8 cellular contexts compared by ENCODE assay signal in the genomic region with DNA sequence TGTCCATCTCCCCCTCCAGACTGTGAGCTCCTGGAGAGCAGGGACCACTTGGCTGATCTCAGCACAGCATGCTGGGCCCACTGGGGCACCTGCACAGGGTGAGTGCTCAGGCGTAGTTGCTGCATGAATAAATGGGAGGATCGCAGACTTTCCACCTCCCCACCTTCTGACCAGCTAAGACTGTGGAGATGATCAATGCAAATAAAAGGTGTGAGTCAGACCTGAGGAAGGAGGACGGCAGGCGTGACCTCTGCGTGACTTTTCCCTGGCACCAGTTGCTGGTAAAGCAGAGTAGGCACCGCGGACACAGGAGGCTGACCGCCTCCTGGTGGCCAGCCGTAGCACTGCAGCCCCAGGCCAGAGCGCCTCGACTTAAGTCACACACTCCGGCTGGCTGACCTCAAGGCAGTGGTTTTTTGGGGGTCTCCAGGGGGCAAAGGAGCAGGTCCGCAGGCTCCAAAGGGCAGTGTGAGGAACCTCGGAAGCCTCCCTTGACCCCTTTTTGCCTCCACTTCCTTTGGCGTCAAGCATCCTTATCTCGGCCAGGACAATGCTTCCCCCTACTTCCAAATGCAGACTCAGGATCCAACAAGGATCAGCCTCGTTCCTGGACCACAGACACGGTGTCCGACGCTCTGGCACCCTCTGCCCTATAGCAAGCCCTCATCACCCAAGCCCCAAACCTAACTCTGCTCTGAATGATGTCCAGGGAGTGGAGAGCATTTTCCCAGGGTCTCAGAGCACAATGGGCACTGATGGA. TPM values are rescaled to one million over a fixed set of nuclear protein-coding genes. Genes with fewer than 3 reads are reported as not detected.
DNase-seq lines count a peak whose midpoint lies in the region; TF ChIP-seq lines count a peak whose summit lies in the region.

No MANE protein-coding gene starts in this region.

- peak; percentile 85 for DNase-seq in AG08395 (ENCODE audit: low spot score)
- DNase-seq in GM19240 (ENCODE audit: insufficient read length, low spot score): peak; percentile 44
- peak; percentile 22 for DNase-seq in NCI-H1105 (lab: John Stamatoyannopoulos, UW)
- peak; percentile 82 for DNase-seq in activated CD4-positive, CD25-positive, alpha-beta regulatory T cell treated with anti-CD3 and anti-CD28 coated beads, Interleukin-2, amount 50 U/mL, for 72 hours
- DNase-seq in chondrocyte (ENCODE audit: low spot score): peak; percentile 83
- peak; percentile 30 to 89 for DNase-seq in lower leg skin (ENCODE audit: low spot score in 2 of 2)
- DNase-seq in stimulated activated CD8-positive, alpha-beta memory T cell treated with anti-CD3 and anti-CD28 coated beads, Interleukin-12 subunit alpha, Interleukin-12 subunit beta, amount 100 ng/mL, for 4 hours (ENCODE audit: low read depth): peak; percentile 37
- no peak for DNase-seq in NCI-H1048 (lab: John Stamatoyannopoulos, UW)

- H3K4me1 Mint-ChIP-seq in chondrocyte (ENCODE audit: low read depth): no peaks in the 10 kb centered on the region

- TF ChIP-seq POLR2A in lower leg skin (IDR thresholded peaks at IDR 0.05): no peak

- peaks cover 14% of the 10 kb centered on the region for H3K27me3 Mint-ChIP-seq in chondrocyte (ENCODE audit: low read depth)

- 39 to 42% methylated on average over 20 of the region's 20 CpGs for WGBS in lower leg skin, 2 donors

- H3K36me3 Mint-ChIP-seq in chondrocyte (ENCODE audit: low read depth): peaks cover 5% of the 10 kb centered on the region

- intact Hi-C loops in lower leg skin (cut with DNase I; ENCODE audit: low total_unique reads): no loop called here

- H3K4me3 ChIP-seq in lower leg skin (ENCODE audit: low read depth, poor library complexity, severe bottlenecking): no peak overlapping the region

- TF ChIP-seq CTCF in chondrocyte (IDR thresholded peaks at IDR 0.05): peak; percentile 91
- TF ChIP-seq CTCF in lower leg skin (IDR thresholded peaks at IDR 0.05): peak in 1 of 3 donors; percentile 23

- H3K27ac Mint-ChIP-seq in chondrocyte (ENCODE audit: unreplicated experiment): no peak overlapping the region

- H3K4me3 Mint-ChIP-seq in chondrocyte (ENCODE audit: unreplicated experiment): no peak overlapping the region

- peaks cover 9% of the 10 kb centered on the region for H3K9me3 Mint-ChIP-seq in chondrocyte (ENCODE audit: low read depth)

RNA-seq across cellular contexts. Expression of gene TDRD7, which starts 12.7 kb away (rescaled TPM):
- 8.9 to 9.8 TPM (median 9.7 TPM) in 3 replicates for total RNA-seq in chondrocyte
- 1 to 10 TPM; 3.6 to 8.2 (median 6.4) TPM for total RNA-seq in lower leg skin
